8 cellular contexts compared by ENCODE assay signal in genomic region chr18:23689616-23690504, GRCh38. TPM values are rescaled to one million over a fixed set of nuclear protein-coding genes. Genes with fewer than 3 reads are reported as not detected.
DNase-seq lines count a peak whose midpoint lies in the region; ATAC-seq and TF ChIP-seq lines count a peak whose summit lies in the region.

No MANE protein-coding gene starts in this region.

- TF ChIP-seq POLR2A in gastrocnemius medialis (IDR thresholded peaks at IDR 0.05) = no peak

- peak; percentile 45 for ATAC-seq in HG02588 (IDR thresholded peaks at IDR 0.05; ENCODE audit: unreplicated experiment)
- ATAC-seq in gastrocnemius medialis = peak; percentile 36 to 39
- ATAC-seq in HG02840 (IDR thresholded peaks at IDR 0.05; ENCODE audit: low FRiP score, unreplicated experiment) = no peak
- no peak for ATAC-seq in HG03571 (IDR thresholded peaks at IDR 0.05; ENCODE audit: unreplicated experiment)

- no peaks in the 10 kb centered on the region for H3K9me2 ChIP-seq in hepatocyte (replicated peaks; ENCODE audit: insufficient read depth)

- peaks cover 20% of the 10 kb centered on the region for H3K79me2 ChIP-seq in hepatocyte

- H3K27ac ChIP-seq in hepatocyte = peak overlapping the region; percentile 67
- H3K27ac ChIP-seq in gastrocnemius medialis = peak overlapping the region in 1 of 4 donors; percentile 44

- H3K27me3 ChIP-seq in BE2C (peaks cover 18% of the 10 kb centered on the region), hepatocyte (peaks cover 10% of the 10 kb centered on the region), gastrocnemius medialis (peaks cover 24 to 26% (median 25%) of the 10 kb centered on the region in 3 donors)

- H3K4me1 ChIP-seq in BE2C = no peaks in the 10 kb centered on the region
- H3K4me1 ChIP-seq in hepatocyte (ENCODE audit: insufficient read depth) = peaks cover 6% of the 10 kb centered on the region
- peaks cover 0 to 4% of the 10 kb centered on the region in 2 donors for H3K4me1 ChIP-seq in gastrocnemius medialis

- DNase-seq in BE2C (peak; percentile 10), activated gamma-delta T cell (lab: John Stamatoyannopoulos, UW) (peak; percentile 15), hepatocyte (ENCODE audit: low spot score) (peak; percentile 48), gastrocnemius medialis (no peak), SHP77 treated with DMSO at 0.1 percent for 48 hours (lab: John Stamatoyannopoulos, UW) (no peak)

- TF ChIP-seq CTCF in BE2C (IDR thresholded peaks at IDR 0.05; ENCODE audit: low read depth, low read length) (no peak), hepatocyte (IDR thresholded peaks at IDR 0.05; ENCODE audit: poor library complexity) (no peak), gastrocnemius medialis (IDR thresholded peaks at IDR 0.05 in 4 of 5, conservative IDR thresholded peaks at IDR 0.05 in 1 of 5) (no peak)

- H3K4me2 ChIP-seq in hepatocyte = peak overlapping the region; percentile 97

- intact Hi-C loops in gastrocnemius medialis (cut with DNase I; ENCODE audit: low total_unique reads) = no loop called here

- no peaks in the 10 kb centered on the region for H4K20me1 ChIP-seq in hepatocyte (ENCODE audit: insufficient read depth, poor library complexity, severe bottlenecking)

- H3K4me3 ChIP-seq in BE2C (ENCODE audit: low read depth, low read length) (peak overlapping the region; percentile 39), hepatocyte (peak overlapping the region; percentile 43), gastrocnemius medialis (peak overlapping the region; percentile 44 to 67 (median 60))

- peak overlapping the region; percentile 75 for H2AFZ ChIP-seq in hepatocyte

- WGBS in hepatocyte (ENCODE audit: low lambda C conversion rate, missing lambda C conversion rate) = 4% methylated on average over 77 of the region's 85 CpGs

- in situ Hi-C loops in gastrocnemius medialis (cut with MboI; ENCODE audit: low sequenced_read_pairs in 4 of 4) = no loop called here

- H3K9me3 ChIP-seq in BE2C (no peaks in the 10 kb centered on the region), hepatocyte (ENCODE audit: low read depth) (no peaks in the 10 kb centered on the region), gastrocnemius medialis (no peaks in the 10 kb centered on the region)

- H3K36me3 ChIP-seq in BE2C (no peaks in the 10 kb centered on the region), hepatocyte (replicated peaks; ENCODE audit: insufficient read depth, low read depth) (no peaks in the 10 kb centered on the region), gastrocnemius medialis (no peaks in the 10 kb centered on the region)

RNA-seq across cellular contexts. Expression of gene LAMA3, which starts 0.6 kb away (rescaled TPM):
- polyA plus RNA-seq in BE2C (2012; ENCODE audit: insufficient read depth, insufficient read length, low read depth) = 1.8 TPM
- total RNA-seq in hepatocyte (52.1 and 63.3 TPM in 2 replicates), gastrocnemius medialis (1 to 10 TPM; 1.1 to 5.3 (median 2.1) TPM)
- 27.8 and 29.9 TPM in 2 replicates for polyA plus RNA-seq in hepatocyte

RNA-seq across cellular contexts. Expression of gene ANKRD29, which starts 27.1 kb away (rescaled TPM):
- polyA plus RNA-seq in BE2C (2012; ENCODE audit: insufficient read depth, insufficient read length, low read depth) = not detected
- total RNA-seq in hepatocyte = 12.1 and 17.4 TPM in 2 replicates
- 7.7 and 8.9 TPM in 2 replicates for polyA plus RNA-seq in hepatocyte
- total RNA-seq in gastrocnemius medialis = 1 to 10 TPM in 3 of 4 donors, under 1 TPM in 1; 0.93 to 2.8 (median 1.6) TPM

Comparison
In these comparisons a context has a peak if more than half of its experiments do, and no peak if none do; other contexts are left out.
1. DNase-seq: peak in BE2C (single experiment), activated gamma-delta T cell (single experiment) and hepatocyte (single experiment); none in gastrocnemius medialis (0 of 2) and SHP77 treated with DMSO at 0.1 percent for 48 hours (single experiment).
2. ATAC-seq: peak in HG02588 (single experiment) and gastrocnemius medialis (2 of 2); none in HG02840 (single experiment) and HG03571 (single experiment).
3. Peak in every context shown above with its lines, with median percentiles within 50 percentile points of each other: H3K4me3 ChIP-seq.